38 cellular contexts compared by ENCODE assay signal in the genomic region with DNA sequence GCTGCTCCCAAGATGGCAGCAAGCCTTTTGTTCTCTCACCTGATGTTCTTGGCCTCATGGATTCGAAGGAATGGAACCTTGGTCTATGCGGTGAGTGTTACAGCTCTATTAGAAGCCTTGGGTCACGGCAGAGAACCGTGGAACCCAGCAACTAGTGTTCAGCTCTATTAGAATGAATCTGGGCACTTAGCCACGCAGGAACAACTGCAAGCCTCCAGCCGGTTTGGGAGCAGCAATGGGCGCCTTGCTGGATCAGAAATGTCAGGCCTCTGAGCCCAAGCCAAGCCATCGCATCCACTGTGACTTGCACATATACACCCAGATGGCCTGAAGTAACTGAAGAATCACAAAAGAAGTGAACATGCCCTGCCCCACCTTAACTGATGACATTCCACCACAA.
"Had no signal": no experiment of that assay in that cellular context is flagged by ENCODE, and none has a peak within 500 bp of the region (broad histone marks: within the 10 kb centered on the region; RNA-seq: fewer than 3 reads in every experiment).

No MANE protein-coding gene starts in this region.

- DNase-seq: activated effector memory CD4-positive, alpha-beta T cell treated with anti-CD3 and anti-CD28 coated beads, Interleukin-2, amount 50 U/mL, for 16 hours; activated effector memory CD4-positive, alpha-beta T cell treated with Interleukin-2 at 50 U/mL for 16 hours; activated gamma-delta T cell; activated gamma-delta T cell treated with Interleukin-2 at 50 U/mL for 16 hours; activated naive CD4-positive, alpha-beta T cell; activated naive CD4-positive, alpha-beta T cell treated with anti-CD3 and anti-CD28 coated beads for 36 hours; activated naive CD4-positive, alpha-beta T cell treated with anti-CD3 and anti-CD28 coated beads, Interleukin-2, amount 10 ng/mL, durations not matched to agents 7 days and 5 days; activated naive CD4-positive, alpha-beta T cell treated with anti-CD3 and anti-CD28 coated beads, Interleukin-2, amount 50 U/mL, for 16 hours; activated naive CD4-positive, alpha-beta T cell treated with Interleukin-2 at 50 U/mL for 16 hours; activated naive CD8-positive, alpha-beta T cell treated with anti-CD3 and anti-CD28 coated beads for 36 hours; activated naive CD8-positive, alpha-beta T cell treated with anti-CD3 and anti-CD28 coated beads, Interleukin-2, amount 10 ng/mL, durations not matched to agents 7 days and 5 days; activated naive CD8-positive, alpha-beta T cell treated with anti-CD3 and anti-CD28 coated beads, Interleukin-2, amount 50 U/mL, for 24 hours; activated T-cell treated with anti-CD3 and anti-CD28 coated beads, Interleukin-2, amount 50 U/mL, for 1 hour; activated T-cell treated with anti-CD3 and anti-CD28 coated beads, Interleukin-2, amount 50 U/mL, for 24 hours; activated T-cell treated with anti-CD3 and anti-CD28 coated beads, Interleukin-2, amount 50 U/mL, for 4 hours; activated T-cell treated with anti-CD3 and anti-CD28 coated beads, Interleukin-2, amount 50 U/mL, for 48 hours; activated T-cell treated with anti-CD3 and anti-CD28 coated beads, Interleukin-2, amount 50 U/mL, for 72 hours; adrenal gland; amniotic stem cell; amygdala; anterior cingulate cortex; aorta; body of pancreas; brain microvascular endothelial cell; caudate nucleus; central memory CD4-positive, alpha-beta T cell; cerebellar nuclear complex had no signal

- H3K4me1 ChIP-seq: adrenal gland, ascending aorta, body of pancreas, breast epithelium had no signal

- H3K36me3 ChIP-seq: adrenal gland, ascending aorta, brain microvascular endothelial cell, breast epithelium, cardiac muscle cell had no signal

- H3K4me1 Mint-ChIP-seq: activated naive CD4-positive, alpha-beta T cell treated with anti-CD3 and anti-CD28 coated beads, Interleukin-2, amount 10 ng/mL, durations not matched to agents 7 days and 5 days; activated naive CD4-positive, alpha-beta T cell treated with anti-CD3 and anti-CD28 coated beads, Interleukin-2, amount 50 U/mL, for 24 hours; activated naive CD8-positive, alpha-beta T cell treated with anti-CD3 and anti-CD28 coated beads for 36 hours; activated naive CD8-positive, alpha-beta T cell treated with anti-CD3 and anti-CD28 coated beads, Interleukin-2, amount 10 ng/mL, durations not matched to agents 7 days and 5 days; activated naive CD8-positive, alpha-beta T cell treated with anti-CD3 and anti-CD28 coated beads, Interleukin-2, amount 50 U/mL, for 24 hours; activated T-helper 17 cell treated with anti-CD3 and anti-CD28 coated beads, Interleukin-2, amount 50 U/mL, for 72 hours; brain; central memory CD8-positive, alpha-beta T cell had no signal

- H3K27me3 Mint-ChIP-seq: activated naive CD4-positive, alpha-beta T cell treated with anti-CD3 and anti-CD28 coated beads, Interleukin-2, amount 10 ng/mL, durations not matched to agents 7 days and 5 days; activated naive CD4-positive, alpha-beta T cell treated with anti-CD3 and anti-CD28 coated beads, Interleukin-2, amount 50 U/mL, for 24 hours; activated naive CD8-positive, alpha-beta T cell; activated naive CD8-positive, alpha-beta T cell treated with anti-CD3 and anti-CD28 coated beads for 36 hours; activated naive CD8-positive, alpha-beta T cell treated with anti-CD3 and anti-CD28 coated beads, Interleukin-2, amount 10 ng/mL, durations not matched to agents 7 days and 5 days; activated naive CD8-positive, alpha-beta T cell treated with anti-CD3 and anti-CD28 coated beads, Interleukin-2, amount 50 U/mL, for 24 hours; activated T-cell treated with anti-CD3 and anti-CD28 coated beads, Interleukin-2, amount 50 U/mL, for 24 hours; activated T-helper 17 cell treated with anti-CD3 and anti-CD28 coated beads, Interleukin-2, amount 50 U/mL, for 72 hours; brain; central memory CD8-positive, alpha-beta T cell had no signal

- H3K27ac ChIP-seq: adrenal gland, ascending aorta, body of pancreas, brain microvascular endothelial cell, breast epithelium, cardiac muscle cell had no signal

- H3K27ac Mint-ChIP-seq: activated naive CD4-positive, alpha-beta T cell treated with anti-CD3 and anti-CD28 coated beads for 36 hours; activated naive CD4-positive, alpha-beta T cell treated with anti-CD3 and anti-CD28 coated beads, Interleukin-2, amount 10 ng/mL, durations not matched to agents 7 days and 5 days; activated naive CD4-positive, alpha-beta T cell treated with anti-CD3 and anti-CD28 coated beads, Interleukin-2, amount 50 U/mL, for 24 hours; activated naive CD4-positive, alpha-beta T cell treated with anti-CD3 and anti-CD28 coated beads, Interleukin-2, amount 50 U/mL, for 72 hours; activated naive CD8-positive, alpha-beta T cell; activated naive CD8-positive, alpha-beta T cell treated with anti-CD3 and anti-CD28 coated beads for 36 hours; activated naive CD8-positive, alpha-beta T cell treated with anti-CD3 and anti-CD28 coated beads, Interleukin-2, amount 10 ng/mL, durations not matched to agents 7 days and 5 days; activated naive CD8-positive, alpha-beta T cell treated with anti-CD3 and anti-CD28 coated beads, Interleukin-2, amount 50 U/mL, for 24 hours; activated T-cell treated with anti-CD3 and anti-CD28 coated beads, Interleukin-2, amount 50 U/mL, for 24 hours; activated T-cell treated with anti-CD3 and anti-CD28 coated beads, Interleukin-2, amount 50 U/mL, for 72 hours; activated T-helper 1 cell treated with anti-CD3 and anti-CD28 coated beads, Interleukin-12 subunit alpha, Interleukin-12 subunit beta, Interleukin-2, Interleukin-4 antibody, amounts not matched to agents 30 ng/mL and 10 ng/mL and 1 ng/mL, durations not matched to agents 14 hours and 24 hours and 36 hours; activated T-helper 17 cell treated with anti-CD3 and anti-CD28 coated beads, Interleukin-2, amount 50 U/mL, for 72 hours; activated T-helper 2 cell treated with anti-CD3 and anti-CD28 coated beads, Interferon-gamma antibody, Interleukin-2, Interleukin-4, amounts not matched to agents 10 μg/mL and 5 μg/mL and 100 μg/mL, durations not matched to agents 14 hours and 24 hours and 36 hours; brain had no signal

- H3K9me3 ChIP-seq: adrenal gland, ascending aorta, body of pancreas, breast epithelium had no signal

- H3K4me3 ChIP-seq: adrenal gland, ascending aorta, body of pancreas, breast epithelium, cardiac muscle cell had no signal

- H3K27me3 ChIP-seq: adrenal gland, ascending aorta, body of pancreas, brain microvascular endothelial cell, breast epithelium, cardiac muscle cell had no signal

- ATAC-seq: activated naive CD4-positive, alpha-beta T cell treated with anti-CD3 and anti-CD28 coated beads, Interleukin-2, amount 50 U/mL, for 72 hours; activated naive CD8-positive, alpha-beta T cell treated with anti-CD3 and anti-CD28 coated beads, Interleukin-2, amount 50 U/mL, for 24 hours; activated T-cell treated with anti-CD3 and anti-CD28 coated beads, Interleukin-2, amount 50 U/mL, for 4 hours; activated T-cell treated with anti-CD3 and anti-CD28 coated beads, Interleukin-2, amount 50 U/mL, for 72 hours; activated T-helper 17 cell treated with anti-CD3 and anti-CD28 coated beads, Interleukin-2, amount 50 U/mL, for 72 hours; body of pancreas had no signal

- H3K36me3 Mint-ChIP-seq: activated naive CD4-positive, alpha-beta T cell treated with anti-CD3 and anti-CD28 coated beads, Interleukin-2, amount 10 ng/mL, durations not matched to agents 7 days and 5 days; activated naive CD4-positive, alpha-beta T cell treated with anti-CD3 and anti-CD28 coated beads, Interleukin-2, amount 50 U/mL, for 24 hours; activated naive CD8-positive, alpha-beta T cell; activated naive CD8-positive, alpha-beta T cell treated with anti-CD3 and anti-CD28 coated beads for 36 hours; activated naive CD8-positive, alpha-beta T cell treated with anti-CD3 and anti-CD28 coated beads, Interleukin-2, amount 10 ng/mL, durations not matched to agents 7 days and 5 days; brain had no signal

- H3K4me3 Mint-ChIP-seq: activated naive CD4-positive, alpha-beta T cell treated with anti-CD3 and anti-CD28 coated beads for 36 hours; activated naive CD4-positive, alpha-beta T cell treated with anti-CD3 and anti-CD28 coated beads, Interleukin-2, amount 10 ng/mL, durations not matched to agents 7 days and 5 days; activated naive CD4-positive, alpha-beta T cell treated with anti-CD3 and anti-CD28 coated beads, Interleukin-2, amount 50 U/mL, for 24 hours; activated naive CD8-positive, alpha-beta T cell; activated naive CD8-positive, alpha-beta T cell treated with anti-CD3 and anti-CD28 coated beads for 36 hours; activated naive CD8-positive, alpha-beta T cell treated with anti-CD3 and anti-CD28 coated beads, Interleukin-2, amount 10 ng/mL, durations not matched to agents 7 days and 5 days; activated naive CD8-positive, alpha-beta T cell treated with anti-CD3 and anti-CD28 coated beads, Interleukin-2, amount 50 U/mL, for 24 hours; activated T-cell treated with anti-CD3 and anti-CD28 coated beads, Interleukin-2, amount 50 U/mL, for 24 hours; activated T-cell treated with anti-CD3 and anti-CD28 coated beads, Interleukin-2, amount 50 U/mL, for 4 hours; activated T-cell treated with anti-CD3 and anti-CD28 coated beads, Interleukin-2, amount 50 U/mL, for 72 hours; activated T-helper 1 cell treated with anti-CD3 and anti-CD28 coated beads, Interleukin-12 subunit alpha, Interleukin-12 subunit beta, Interleukin-2, Interleukin-4 antibody, amounts not matched to agents 30 ng/mL and 10 ng/mL and 1 ng/mL, durations not matched to agents 14 hours and 24 hours and 36 hours; activated T-helper 17 cell treated with anti-CD3 and anti-CD28 coated beads, Interleukin-2, amount 50 U/mL, for 72 hours; brain; central memory CD8-positive, alpha-beta T cell had no signal
